ENCODE assay signal across 8 cellular contexts in genomic region chr14:77707355-77707723, GRCh38. TPM values are rescaled to one million over a fixed set of nuclear protein-coding genes. Genes with fewer than 3 reads are reported as not detected.
DNase-seq lines count a peak whose midpoint lies in the region; ATAC-seq and TF ChIP-seq lines count a peak whose summit lies in the region.

No MANE protein-coding gene starts in this region.

- H3K9ac ChIP-seq in HUES64 (ENCODE audit: low read depth, low read length) = peak overlapping the region; percentile 98

- H3K9me3 ChIP-seq in HUES64 (ENCODE audit: insufficient read depth, low read depth, low read length) (no peaks in the 10 kb centered on the region), vagina (no peaks in the 10 kb centered on the region)

- intact Hi-C loops in vagina (cut with DNase I) = no loop called here

- H3K36me3 Mint-ChIP-seq in activated CD4-positive, alpha-beta T cell treated with anti-CD3 and anti-CD28 coated beads, Interleukin-2, amount 10 ng/mL, durations not matched to agents 7 days and 5 days (ENCODE audit: low read depth) = peaks cover 40% of the 10 kb centered on the region

- H3K27ac Mint-ChIP-seq in activated CD4-positive, alpha-beta T cell treated with anti-CD3 and anti-CD28 coated beads, Interleukin-2, amount 10 ng/mL, durations not matched to agents 7 days and 5 days = peak overlapping the region; percentile 92

- WGBS in HUES64 = under 1% methylated on average over 14 of the region's 14 CpGs

- CTCF ChIA-PET in activated CD4-positive, alpha-beta T cell treated with anti-CD3 and anti-CD28 coated beads, Interleukin-2, amount 10 ng/mL, durations not matched to agents 7 days and 5 days (lab: Charles Lee) = no interaction called here

- H3K4me1 ChIP-seq in HUES64 (ENCODE audit: insufficient read depth, low read length) = peaks cover 14% of the 10 kb centered on the region; the same call in 1 of the 2 replicates
- H3K4me1 ChIP-seq in vagina = peaks cover 39% of the 10 kb centered on the region

- ATAC-seq in GM21529 (IDR thresholded peaks at IDR 0.05; ENCODE audit: unreplicated experiment) = peak; percentile 23

- POLR2A ChIA-PET in activated CD4-positive, alpha-beta T cell treated with anti-CD3 and anti-CD28 coated beads, Interleukin-2, amount 10 ng/mL, durations not matched to agents 7 days and 5 days (lab: Charles Lee) = no interaction called here

- peak overlapping the region; percentile 96 for H3K4me3 ChIP-seq in HUES64 (ENCODE audit: low read length)
- peak overlapping the region; percentile 90 to 98 for H3K4me3 ChIP-seq in vagina

- H3K36me3 ChIP-seq in HUES64 (ENCODE audit: insufficient read depth, low read length) (peaks cover 55% of the 10 kb centered on the region), vagina (peaks cover 0 to 31% of the 10 kb centered on the region in 2 donors)

- DNase-seq in activated CD4-positive, alpha-beta T cell treated with anti-CD3 and anti-CD28 coated beads, Interleukin-2, amount 10 ng/mL, durations not matched to agents 7 days and 5 days = peak; percentile 31
- no peak for DNase-seq in activated CD4-positive, alpha-beta T cell treated with anti-CD3 and anti-CD28 coated beads, Interleukin-2, amount 50 U/mL, for 1 hour
- DNase-seq in T follicular helper cell (ENCODE audit: low read depth) (peak; percentile 7), epithelial cell of prostate (ENCODE audit: low read depth, low spot score) (no peak), mucosa of gallbladder (ENCODE audit: low spot score) (peak; percentile 12), vagina (ENCODE audit: extremely low spot score in 2 of 2) (no peak)

- no peaks in the 10 kb centered on the region for H3K27me3 ChIP-seq in HUES64 (ENCODE audit: insufficient read depth, low read length)
- H3K27me3 ChIP-seq in vagina = no peaks in the 10 kb centered on the region

- H3K27ac ChIP-seq in HUES64 (ENCODE audit: low read depth, low read length) (peak overlapping the region; percentile 22; the same call in 1 of the 2 replicates), epithelial cell of prostate (peak overlapping the region; percentile 39), vagina (peak overlapping the region; percentile 59)

- TF ChIP-seq CTCF in vagina (IDR thresholded peaks at IDR 0.05) = no peak

- no peaks in the 10 kb centered on the region for H3K27me3 Mint-ChIP-seq in activated CD4-positive, alpha-beta T cell treated with anti-CD3 and anti-CD28 coated beads, Interleukin-2, amount 10 ng/mL, durations not matched to agents 7 days and 5 days

- no peak for TF ChIP-seq POLR2A in vagina (IDR thresholded peaks at IDR 0.05)

- H3K4me3 Mint-ChIP-seq in activated CD4-positive, alpha-beta T cell treated with anti-CD3 and anti-CD28 coated beads, Interleukin-2, amount 10 ng/mL, durations not matched to agents 7 days and 5 days = peak overlapping the region; percentile 91

- H3K4me1 Mint-ChIP-seq in activated CD4-positive, alpha-beta T cell treated with anti-CD3 and anti-CD28 coated beads, Interleukin-2, amount 10 ng/mL, durations not matched to agents 7 days and 5 days = peaks cover 34% of the 10 kb centered on the region

- H3K9me3 Mint-ChIP-seq in activated CD4-positive, alpha-beta T cell treated with anti-CD3 and anti-CD28 coated beads, Interleukin-2, amount 10 ng/mL, durations not matched to agents 7 days and 5 days = no peaks in the 10 kb centered on the region

RNA-seq across cellular contexts. Expression of gene ALKBH1, which starts 0.5 kb away (rescaled TPM):
- total RNA-seq in activated CD4-positive, alpha-beta T cell treated with anti-CD3 and anti-CD28 coated beads, Interleukin-2, amount 10 ng/mL, durations not matched to agents 7 days and 5 days = 10 to 100 TPM; 12.5 to 13.3 TPM
- polyA plus RNA-seq in HUES64 (2013, experiment 1 of 2) = 13.9 TPM
- polyA plus RNA-seq in HUES64 (2013, experiment 2 of 2) = 13.1 TPM
- total RNA-seq in mucosa of gallbladder (10.2 TPM), vagina (8.3 TPM)

RNA-seq across cellular contexts. Expression of gene SLIRP, which starts 0.6 kb away (rescaled TPM):
- total RNA-seq in activated CD4-positive, alpha-beta T cell treated with anti-CD3 and anti-CD28 coated beads, Interleukin-2, amount 10 ng/mL, durations not matched to agents 7 days and 5 days = 10 to 100 TPM; 61.9 to 73.6 TPM
- polyA plus RNA-seq in HUES64 (2013, experiment 1 of 2) = 618 TPM
- 553 TPM for polyA plus RNA-seq in HUES64 (2013, experiment 2 of 2)
- 77.7 TPM for total RNA-seq in mucosa of gallbladder
- total RNA-seq in vagina = 90.1 TPM

RNA-seq across cellular contexts. Expression of gene SNW1, which starts 53.6 kb away (rescaled TPM):
- 100 to 1,000 TPM; 114 to 115 TPM for total RNA-seq in activated CD4-positive, alpha-beta T cell treated with anti-CD3 and anti-CD28 coated beads, Interleukin-2, amount 10 ng/mL, durations not matched to agents 7 days and 5 days
- polyA plus RNA-seq in HUES64 (2013, experiment 1 of 2) = 53.2 TPM
- polyA plus RNA-seq in HUES64 (2013, experiment 2 of 2) = 57.7 TPM
- 56.2 TPM for total RNA-seq in mucosa of gallbladder
- 36.8 TPM for total RNA-seq in vagina

Comparison
In these comparisons a context has a peak if more than half of its experiments do, and no peak if none do; other contexts are left out.
1. DNase-seq: peak in activated CD4-positive, alpha-beta T cell treated with anti-CD3 and anti-CD28 coated beads, Interleukin-2, amount 10 ng/mL, durations not matched to agents 7 days and 5 days (single experiment), T follicular helper cell (single experiment) and mucosa of gallbladder (single experiment); none in activated CD4-positive, alpha-beta T cell treated with anti-CD3 and anti-CD28 coated beads, Interleukin-2, amount 50 U/mL, for 1 hour (single experiment), epithelial cell of prostate (single experiment) and vagina (0 of 2).
2. Peak in every context shown above with its lines, with median percentiles within 50 percentile points of each other: H3K27ac ChIP-seq.